ENCODE assay signal across 8 cellular contexts in the genomic region with DNA sequence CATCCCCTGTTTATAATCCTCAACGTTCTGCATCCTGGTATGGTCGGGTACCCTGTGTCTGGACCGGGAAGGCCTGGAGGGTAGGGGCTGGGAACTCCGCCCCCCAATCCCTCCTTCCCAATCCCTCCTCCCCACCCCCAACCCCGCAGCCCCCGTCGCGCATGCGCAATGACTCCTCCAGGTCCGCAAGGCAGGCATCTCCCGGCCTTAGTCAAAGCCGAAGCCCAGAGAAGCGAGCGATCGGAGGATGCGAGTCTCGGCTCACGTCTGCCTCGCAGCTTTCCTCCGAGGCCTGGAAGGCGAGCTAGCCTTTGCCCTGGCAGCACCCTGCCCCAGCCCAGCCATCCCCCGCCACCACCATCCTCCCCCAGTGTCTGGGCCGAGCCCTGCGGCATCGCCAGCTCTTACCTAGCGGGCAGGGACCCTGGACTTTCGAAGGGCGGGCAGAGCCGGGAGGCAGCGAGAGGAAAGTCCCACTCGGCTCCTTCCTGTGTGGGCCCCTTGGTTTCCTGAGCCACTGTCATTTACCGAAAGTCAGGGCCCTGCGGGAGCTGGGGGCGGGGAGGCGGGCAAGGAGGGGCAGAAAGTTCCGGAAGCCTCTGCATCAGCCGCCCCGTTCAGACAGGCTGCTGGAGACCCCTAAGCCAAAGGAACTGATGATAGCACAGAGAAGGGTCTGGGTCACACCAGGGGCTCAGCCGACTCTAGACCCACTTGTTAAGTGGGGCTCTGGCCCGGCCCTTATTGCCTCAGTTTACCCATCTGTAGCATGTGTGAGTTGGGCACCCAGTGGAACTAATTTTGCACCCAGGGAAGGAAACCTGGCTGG. TPM values are rescaled to one million over a fixed set of nuclear protein-coding genes. Genes with fewer than 3 reads are reported as not detected.
DNase-seq lines count a peak whose midpoint lies in the region; ATAC-seq and TF ChIP-seq lines count a peak whose summit lies in the region.

JAK3 (minus strand) TSS at position 445 of the 829 bp plus-strand sequence. CDS start 3,565 bp downstream, outside the sequence.

- H3K4me2 ChIP-seq in DND-41 (ENCODE audit: insufficient read depth, low read length) = peak within 1 kb of the TSS; percentile 63
- no peak within 1 kb of the TSS for H3K4me2 ChIP-seq in parathyroid adenoma (ENCODE audit: low read length)

- H3K27me3 ChIP-seq in DND-41 (ENCODE audit: insufficient read depth, low read length, poor library complexity) (no peaks in the 10 kb centered on the region), HAP-1 (ENCODE audit: low read depth) (no peaks in the 10 kb centered on the region), parathyroid adenoma (ENCODE audit: control insufficient read depth, insufficient read depth, low read length) (no peaks in the 10 kb centered on the region), thoracic aorta (replicated peaks; ENCODE audit: insufficient read depth) (no peaks in the 10 kb centered on the region)

- DNase-seq in DND-41 (peak; percentile 74), HAP-1 (ENCODE audit: low spot score in 2 of 2) (peak; percentile 64 to 91), RWPE1 (ENCODE audit: low spot score) (no peak), glutamatergic neuron (peak; percentile 87), thoracic aorta (ENCODE audit: low spot score) (no peak)
- DNase-seq in activated naive CD4-positive, alpha-beta T cell treated with Interleukin-2 at 50 U/mL for 16 hours = peak; percentile 92

- H3K9me3 ChIP-seq in DND-41 (ENCODE audit: insufficient read depth, low read length, severe bottlenecking) (no peaks in the 10 kb centered on the region), HAP-1 (peaks cover 3% of the 10 kb centered on the region; the same call in 1 of the 2 replicates), parathyroid adenoma (ENCODE audit: control insufficient read depth, low read length) (no peaks in the 10 kb centered on the region), thoracic aorta (no peaks in the 10 kb centered on the region)

- peak within 1 kb of the TSS; percentile 76 for H2AFZ ChIP-seq in DND-41 (ENCODE audit: low read depth, low read length)
- peak within 1 kb of the TSS; percentile 65 for H2AFZ ChIP-seq in parathyroid adenoma

- 0 out of 2 replicates have a peak, but pooled peaks cover 4% of the 10 kb centered on the region for H3K79me2 ChIP-seq in DND-41 (ENCODE audit: insufficient read depth, low read length)
- no peaks in the 10 kb centered on the region for H3K79me2 ChIP-seq in parathyroid adenoma

- H3K4me3 Mint-ChIP-seq in glutamatergic neuron (ENCODE audit: unreplicated experiment) = peak within 1 kb of the TSS; percentile 61

- CTCF ChIA-PET in RWPE1 (lab: Yijun Ruan, JAX) = interaction anchor here (0.7 kb wide), 1 partner anchor 19 kb away, joined by 3 read pairs; no protein-coding TSS in a partner anchor

- H3K36me3 Mint-ChIP-seq in glutamatergic neuron (ENCODE audit: unreplicated experiment) = no peaks in the 10 kb centered on the region

- H3K9ac ChIP-seq in DND-41 (ENCODE audit: low read depth, low read length) (peak within 1 kb of the TSS; percentile 62), parathyroid adenoma (no peak within 1 kb of the TSS)

- TF ChIP-seq CTCF in DND-41 (IDR thresholded peaks at IDR 0.05; ENCODE audit: borderline replicate concordance, extremely low read depth, low read length, poor library complexity, severe bottlenecking) (no peak), RWPE1 (conservative IDR thresholded peaks at IDR 0.05; ENCODE audit: low read depth) (no peak), glutamatergic neuron (IDR thresholded peaks at IDR 0.05; ENCODE audit: partially characterized antibody, unreplicated experiment) (no peak), parathyroid adenoma (IDR thresholded peaks at IDR 0.05) (no peak), thoracic aorta (IDR thresholded peaks at IDR 0.05) (no peak)

- peaks cover 28% of the 10 kb centered on the region for H3K4me1 ChIP-seq in DND-41 (ENCODE audit: insufficient read depth, low read length)
- H3K4me1 ChIP-seq in HAP-1 = peaks cover 4% of the 10 kb centered on the region
- no peaks in the 10 kb centered on the region for H3K4me1 ChIP-seq in parathyroid adenoma
- H3K4me1 ChIP-seq in thoracic aorta (ENCODE audit: control insufficient read depth in 1 of 2, low read depth in 2 of 2) = no peaks in the 10 kb centered on the region

- H4K20me1 ChIP-seq in DND-41 (ENCODE audit: insufficient read depth, low read length) = no peaks in the 10 kb centered on the region

- H3K36me3 ChIP-seq in DND-41 (ENCODE audit: insufficient read depth, low read length) (0 out of 2 replicates have a peak, but pooled peaks cover 1% of the 10 kb centered on the region), HAP-1 (replicated peaks) (no peaks in the 10 kb centered on the region), parathyroid adenoma (ENCODE audit: control insufficient read depth, insufficient read depth, low read length) (no peaks in the 10 kb centered on the region), thoracic aorta (no peaks in the 10 kb centered on the region)

- no peak within 1 kb of the TSS for H3K27ac Mint-ChIP-seq in glutamatergic neuron (ENCODE audit: unreplicated experiment)

- peak within 1 kb of the TSS; percentile 24 to 53; a peak in 3 of 4 replicates for H3K4me3 ChIP-seq in DND-41 (ENCODE audit: low read depth in 1 of 2, low read length in 2 of 2)
- peak within 1 kb of the TSS; percentile 22 for H3K4me3 ChIP-seq in HAP-1
- H3K4me3 ChIP-seq in parathyroid adenoma (ENCODE audit: low read depth, low read length) = peak within 1 kb of the TSS; percentile 31
- H3K4me3 ChIP-seq in thoracic aorta = peak within 1 kb of the TSS; percentile 72

- peaks cover 2% of the 10 kb centered on the region for H3K9me3 Mint-ChIP-seq in glutamatergic neuron (ENCODE audit: unreplicated experiment)

- H3K4me1 Mint-ChIP-seq in glutamatergic neuron (ENCODE audit: low read depth, unreplicated experiment) = no peaks in the 10 kb centered on the region

- peak; percentile 78 for ATAC-seq in DND-41 (ENCODE audit: insufficient read depth, low read depth)
- ATAC-seq in thoracic aorta (ENCODE audit: insufficient number of reproducible peaks, low FRiP score, low read depth) = no peak
- no peak for ATAC-seq in GM18520 (IDR thresholded peaks at IDR 0.05; ENCODE audit: unreplicated experiment)

- peaks cover 4% of the 10 kb centered on the region for H3K27me3 Mint-ChIP-seq in glutamatergic neuron (ENCODE audit: unreplicated experiment)

- in situ Hi-C loops in HAP-1 (cut with MboI; ENCODE audit: low sequenced_read_pairs) = no loop called here

- POLR2A ChIA-PET in RWPE1 (lab: Yijun Ruan, JAX; ENCODE audit: low non-redundant PET) = interaction anchor here (0.6 kb wide), 1 partner anchor 312 kb away, joined by 3 read pairs; no protein-coding TSS in a partner anchor

- H3K27ac ChIP-seq in DND-41 (ENCODE audit: low read length) = peak within 1 kb of the TSS; percentile 84
- peak within 1 kb of the TSS; percentile 71 for H3K27ac ChIP-seq in RWPE1
- peak within 1 kb of the TSS; percentile 48 for H3K27ac ChIP-seq in parathyroid adenoma
- H3K27ac ChIP-seq in thoracic aorta = peak within 1 kb of the TSS in 1 of 2 donors; percentile 60

RNA-seq across cellular contexts. Expression of gene JAK3, which starts in this region (rescaled TPM):
- total RNA-seq in glutamatergic neuron (ENCODE audit: unreplicated experiment) (1.3 TPM), thoracic aorta (10 to 100 TPM; 12.7 to 35.8 TPM)

Comparison
In these comparisons a context has a peak if more than half of its experiments do, and no peak if none do; other contexts are left out.
1. DNase-seq: peak in DND-41 (single experiment), HAP-1 (2 of 2), activated naive CD4-positive, alpha-beta T cell treated with Interleukin-2 at 50 U/mL for 16 hours (single experiment) and glutamatergic neuron (single experiment); none in RWPE1 (single experiment) and thoracic aorta (single experiment).
2. H3K4me3 ChIP-seq: peak in every context shown above with its lines; median percentile 72 in thoracic aorta; 38 in DND-41; 31 in parathyroid adenoma; 22 in HAP-1.